ENCODE assay signal across 1 cellular context in genomic region chr15:51971353-51972133, GRCh38.
TF ChIP-seq lines count a peak whose summit lies in the region.

Gene LEO1 (minus strand): TSS chr15:51971778. CDS start chr15:51971745, 33 bp downstream.

TF ChIP-seq in K562, 482 proteins besides CTCF, POLR2A, EP300 and RAD21 (continued from another document and continues in another):
- TF ChIP-seq NR4A1 (CRISPR knock-in tag; IDR thresholded peaks at IDR 0.05), result 0 out of 2 replicates have a peak, but pooled peaks have one; percentile 43
- 0 out of 2 replicates have a peak, but pooled peaks have one; percentile 47 for TF ChIP-seq NR4A1 (tag; IDR thresholded peaks at IDR 0.05)
- TF ChIP-seq IRF2 (CRISPR knock-in tag; IDR thresholded peaks at IDR 0.05), result no peak
- peak; percentile 89; the same call in 1 of the 2 replicates for TF ChIP-seq PHF8 (IDR thresholded peaks at IDR 0.05; ENCODE audit: borderline replicate concordance, low read length)
- peak; percentile 63; the same call in 1 of the 2 replicates for TF ChIP-seq FOXP1 (CRISPR knock-in tag; IDR thresholded peaks at IDR 0.05)
- TF ChIP-seq LARP7 (IDR thresholded peaks at IDR 0.05), result peak; percentile 77; the same call in 1 of the 2 replicates
- TF ChIP-seq SIX5 (IDR thresholded peaks at IDR 0.05; ENCODE audit: borderline replicate concordance in 1 of 2, insufficient read depth in 1 of 2, low read depth in 1 of 2, low read length in 2 of 2), result 0 out of 4 replicates have a peak, but pooled peaks of 1 of the 2 experiments have one; percentile 8
- TF ChIP-seq SMARCC2 (IDR thresholded peaks at IDR 0.05; ENCODE audit: low read depth), result 0 out of 2 replicates have a peak, but pooled peaks have one; percentile 23
- no peak for TF ChIP-seq ZC3H11A (IDR thresholded peaks at IDR 0.05; ENCODE audit: low read depth, low read length)
- peak; percentile 60; the same call in 1 of the 2 replicates for TF ChIP-seq ILF3 (IDR thresholded peaks at IDR 0.05; ENCODE audit: borderline replicate concordance)
- TF ChIP-seq E2F8 (IDR thresholded peaks at IDR 0.05; ENCODE audit: low read depth, partially characterized antibody), result peak; percentile 87
- peak; percentile 65; the same call in 1 of the 2 replicates for TF ChIP-seq SNIP1 (IDR thresholded peaks at IDR 0.05; ENCODE audit: low read depth)
- no peak for TF ChIP-seq ZNF512 (tag; IDR thresholded peaks at IDR 0.05)
- TF ChIP-seq ARID3A (IDR thresholded peaks at IDR 0.05; ENCODE audit: borderline replicate concordance, low read depth, low read length), result no peak; the same call in 1 of the 2 replicates
- TF ChIP-seq TCF7L2 (IDR thresholded peaks at IDR 0.05; ENCODE audit: low read depth, low read length), result no peak
- TF ChIP-seq ZFPM2 (CRISPR knock-in tag; IDR thresholded peaks at IDR 0.05), result no peak
- no peak for TF ChIP-seq SMARCE1 (IDR thresholded peaks at IDR 0.05)
- no peak for TF ChIP-seq DMBX1 (CRISPR knock-in tag; IDR thresholded peaks at IDR 0.05; ENCODE audit: borderline replicate concordance)
- TF ChIP-seq TBP (optimal IDR thresholded peaks at IDR 0.05; ENCODE audit: low read depth, low read length), result peak; percentile 89
- TF ChIP-seq ZEB2 (IDR thresholded peaks at IDR 0.05), result 0 out of 2 replicates have a peak, but pooled peaks have one; percentile 28
- no peak for TF ChIP-seq CHD2 (IDR thresholded peaks at IDR 0.05; ENCODE audit: low read depth, low read length)
- peak; percentile 75 for TF ChIP-seq HCFC1 (IDR thresholded peaks at IDR 0.05; ENCODE audit: low read depth, low read length)
- no peak for TF ChIP-seq ZNF644 (tag; IDR thresholded peaks at IDR 0.05; ENCODE audit: low read depth)
- TF ChIP-seq, protein P1, sequence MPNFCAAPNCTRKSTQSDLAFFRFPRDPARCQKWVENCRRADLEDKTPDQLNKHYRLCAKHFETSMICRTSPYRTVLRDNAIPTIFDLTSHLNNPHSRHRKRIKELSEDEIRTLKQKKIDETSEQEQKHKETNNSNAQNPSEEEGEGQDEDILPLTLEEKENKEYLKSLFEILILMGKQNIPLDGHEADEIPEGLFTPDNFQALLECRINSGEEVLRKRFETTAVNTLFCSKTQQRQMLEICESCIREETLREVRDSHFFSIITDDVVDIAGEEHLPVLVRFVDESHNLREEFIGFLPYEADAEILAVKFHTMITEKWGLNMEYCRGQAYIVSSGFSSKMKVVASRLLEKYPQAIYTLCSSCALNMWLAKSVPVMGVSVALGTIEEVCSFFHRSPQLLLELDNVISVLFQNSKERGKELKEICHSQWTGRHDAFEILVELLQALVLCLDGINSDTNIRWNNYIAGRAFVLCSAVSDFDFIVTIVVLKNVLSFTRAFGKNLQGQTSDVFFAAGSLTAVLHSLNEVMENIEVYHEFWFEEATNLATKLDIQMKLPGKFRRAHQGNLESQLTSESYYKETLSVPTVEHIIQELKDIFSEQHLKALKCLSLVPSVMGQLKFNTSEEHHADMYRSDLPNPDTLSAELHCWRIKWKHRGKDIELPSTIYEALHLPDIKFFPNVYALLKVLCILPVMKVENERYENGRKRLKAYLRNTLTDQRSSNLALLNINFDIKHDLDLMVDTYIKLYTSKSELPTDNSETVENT (CRISPR knock-in tag; IDR thresholded peaks at IDR 0.05), result no peak; the same call in 1 of the 2 replicates
- TF ChIP-seq, protein P2, sequence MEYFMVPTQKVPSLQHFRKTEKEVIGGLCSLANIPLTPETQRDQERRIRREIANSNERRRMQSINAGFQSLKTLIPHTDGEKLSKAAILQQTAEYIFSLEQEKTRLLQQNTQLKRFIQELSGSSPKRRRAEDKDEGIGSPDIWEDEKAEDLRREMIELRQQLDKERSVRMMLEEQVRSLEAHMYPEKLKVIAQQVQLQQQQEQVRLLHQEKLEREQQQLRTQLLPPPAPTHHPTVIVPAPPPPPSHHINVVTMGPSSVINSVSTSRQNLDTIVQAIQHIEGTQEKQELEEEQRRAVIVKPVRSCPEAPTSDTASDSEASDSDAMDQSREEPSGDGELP (CRISPR knock-in tag; IDR thresholded peaks at IDR 0.05; ENCODE audit: borderline replicate concordance), result peak; percentile 54; the same call in 1 of the 2 replicates
- TF ChIP-seq ZNF431 (CRISPR knock-in tag; IDR thresholded peaks at IDR 0.05), result 0 out of 2 replicates have a peak, but pooled peaks have one; percentile 55
- 0 out of 4 replicates have a peak, but pooled peaks of 1 of the 2 experiments have one; percentile 36 for TF ChIP-seq KDM4B (IDR thresholded peaks at IDR 0.05; ENCODE audit: borderline replicate concordance in 2 of 2, low read depth in 1 of 2)
- TF ChIP-seq ARID4B (CRISPR knock-in tag; IDR thresholded peaks at IDR 0.05), result peak; percentile 59; the same call in 1 of the 2 replicates
- no peak for TF ChIP-seq CCNT2 (IDR thresholded peaks at IDR 0.05; ENCODE audit: borderline replicate concordance, extremely low read depth, insufficient read length, low read depth, low read length)
- no peak for TF ChIP-seq EWSR1 (IDR thresholded peaks at IDR 0.05; ENCODE audit: borderline replicate concordance, low read depth, partially characterized antibody)
- 0 out of 2 replicates have a peak, but pooled peaks have one; percentile 28 for TF ChIP-seq DNMT1 (IDR thresholded peaks at IDR 0.05)
- TF ChIP-seq E2F3 (CRISPR knock-in tag; IDR thresholded peaks at IDR 0.05), result no peak
- peak; percentile 94 for TF ChIP-seq C11orf30 (IDR thresholded peaks at IDR 0.05; ENCODE audit: low read depth)
